15 cellular contexts compared by ENCODE assay signal in genomic region chr2:218644721-218645120, GRCh38. TPM values are rescaled to one million over a fixed set of nuclear protein-coding genes. Genes with fewer than 3 reads are reported as not detected.
A peak's percentile ranks its signal among the peaks of the same experiment; 100 is the strongest.
DNase-seq lines count a peak whose midpoint lies in the region; ATAC-seq, FAIRE-seq and TF ChIP-seq lines count a peak whose summit lies in the region.
"Had no signal": no experiment of that assay in that cellular context is flagged by ENCODE, and none has a peak within 500 bp of the region (broad histone marks: within the 10 kb centered on the region; RNA-seq: fewer than 3 reads in every experiment).

No MANE protein-coding gene starts in this region.

- no TSS peak for BruUV-seq in HCT116 (replicated peaks; lab: Mats Ljungman, UMichigan)

- H3K79me2 ChIP-seq in HCT116 (ENCODE audit: insufficient read depth, low read length) = peaks cover 21% of the 10 kb centered on the region; the same call in 1 of the 2 replicates

- H3K9me2 ChIP-seq in HCT116 (ENCODE audit: insufficient read depth) = no peaks in the 10 kb centered on the region

- H3K4me3 ChIP-seq in HCT116 (replicated peaks in 1 of 2; ENCODE audit: low read depth in 1 of 2, low read length in 2 of 2) (no peak overlapping the region), pancreas (no peak overlapping the region)
- H3K4me3 ChIP-seq: psoas muscle, upper lobe of right lung had no signal

- TF ChIP-seq POLR2A in HCT116 (IDR thresholded peaks at IDR 0.05; ENCODE audit: borderline replicate concordance, extremely low read depth, insufficient read depth, insufficient read length) = no peak

- no peak overlapping the region for H2AFZ ChIP-seq in HCT116 (ENCODE audit: low read depth, low read length, poor library complexity, severe bottlenecking)

- POLR2A ChIA-PET in HCT116 (lab: Charles Lee) = no interaction called here
- POLR2A ChIA-PET in RWPE1 (lab: Yijun Ruan, JAX; ENCODE audit: low non-redundant PET) = no interaction called here

- intact Hi-C loops in HCT116 (cut with micrococcal nuclease) = no loop called here
- intact Hi-C loops in pancreas (cut with DNase I) = no loop called here

- no peak for FAIRE-seq in pancreas (lab: Jason Lieb, UNC)

- RAD21 ChIA-PET in HCT116 (lab: Charles Lee; ENCODE audit: low non-redundant PET in 1 of 2, low total read pairs in 2 of 2, uncharacterized antibody in 2 of 2, unreplicated experiment in 2 of 2) = no interaction called here

- peaks cover 40 to 60% of the 10 kb centered on the region in 2 experiments for H3K36me3 ChIP-seq in HCT116 (ENCODE audit: control insufficient read depth in 1 of 2, insufficient read depth in 2 of 2, low read length in 2 of 2)
- H3K36me3 ChIP-seq in pancreas = peaks cover 11 to 71% (median 20%) of the 10 kb centered on the region in 3 donors

- CTCF ChIA-PET in HCT116 (lab: Charles Lee) = no interaction called here
- CTCF ChIA-PET in RWPE1 (lab: Yijun Ruan, JAX) = no interaction called here

- no peaks in the 10 kb centered on the region; the same call in 1 of the 2 replicates for H4K20me1 ChIP-seq in HCT116 (ENCODE audit: insufficient read depth)

- H3K4me1 ChIP-seq in HCT116 (ENCODE audit: control insufficient read depth in 1 of 2, insufficient read depth in 2 of 2, low read length in 2 of 2) (no peaks in the 10 kb centered on the region), foreskin keratinocyte (peaks cover 9% of the 10 kb centered on the region), pancreas (no peaks in the 10 kb centered on the region)
- H3K4me1 ChIP-seq: upper lobe of right lung had no signal

- no peak for TF ChIP-seq RAD21 in HCT116 (IDR thresholded peaks at IDR 0.05; ENCODE audit: low read depth)

- no peak overlapping the region for H3K4me2 ChIP-seq in HCT116 (ENCODE audit: low read length)

- ATAC-seq in HCT116 (peak; percentile 56), foreskin keratinocyte (no peak), pancreas (peak; percentile 52 to 64 (median 54)), HG03565 (IDR thresholded peaks at IDR 0.05; ENCODE audit: unreplicated experiment) (no peak)
- ATAC-seq: naive thymus-derived CD8-positive, alpha-beta T cell; psoas muscle; T-helper 17 cell; upper lobe of right lung had no signal

- TF ChIP-seq CTCF in HCT116 (IDR thresholded peaks at IDR 0.05 in 2 of 3, conservative IDR thresholded peaks at IDR 0.05 in 1 of 3; ENCODE audit: borderline replicate concordance in 1 of 3, insufficient read depth in 1 of 3, low read depth in 2 of 3, low read length in 2 of 3) = no peak
- TF ChIP-seq CTCF in RWPE1 (conservative IDR thresholded peaks at IDR 0.05; ENCODE audit: low read depth) = no peak
- peak; percentile 8 for TF ChIP-seq CTCF in foreskin keratinocyte (conservative IDR thresholded peaks at IDR 0.05)
- TF ChIP-seq CTCF in pancreas (IDR thresholded peaks at IDR 0.05) = no peak

- H3K27me3 ChIP-seq in HCT116 (ENCODE audit: insufficient read depth, low read length) (no peaks in the 10 kb centered on the region), foreskin keratinocyte (no peaks in the 10 kb centered on the region), pancreas (no peaks in the 10 kb centered on the region)
- H3K27me3 ChIP-seq: upper lobe of right lung had no signal

- 62 to 71% methylated on average over 11 of the region's 11 CpGs for WGBS in pancreas, 2 donors

- no peak overlapping the region for H3K9ac ChIP-seq in HCT116 (ENCODE audit: low read length)

- no peaks in the 10 kb centered on the region for H3K9me3 ChIP-seq in HCT116 (ENCODE audit: control insufficient read depth in 1 of 2, insufficient read depth in 1 of 2, low read depth in 1 of 2, low read length in 2 of 2)
- H3K9me3 ChIP-seq in pancreas = no peaks in the 10 kb centered on the region
- H3K9me3 ChIP-seq: psoas muscle, upper lobe of right lung had no signal

- H3K27ac ChIP-seq in HCT116 (ENCODE audit: low read depth, low read length) = no peak overlapping the region
- H3K27ac ChIP-seq in RWPE1 = peak overlapping the region; percentile 21
- peak overlapping the region; percentile 71 for H3K27ac ChIP-seq in foreskin keratinocyte
- peak overlapping the region in 3 of 4 donors; percentile 49 to 67 (median 58) for H3K27ac ChIP-seq in pancreas
- H3K27ac ChIP-seq: C4-2B, psoas muscle, upper lobe of right lung had no signal

- DNase-seq in HCT116 (ENCODE audit: low read depth, low spot score) (no peak), RWPE1 (ENCODE audit: low spot score) (no peak), foreskin keratinocyte (no peak), pancreas (peak in 1 of 6 donors; percentile 14), D341Med (ENCODE audit: low spot score) (no peak)
- DNase-seq in activated CD4-positive, alpha-beta T cell treated with anti-CD3 and anti-CD28 coated beads for 4 hours = no peak
- DNase-seq in stimulated activated CD4-positive, alpha-beta T cell treated with anti-CD3 and anti-CD28 coated beads, Interleukin-2, amount 100 ng/mL, for 24 hours = no peak
- DNase-seq: cerebellar nuclear complex; naive thymus-derived CD8-positive, alpha-beta T cell; NCI-H187; psoas muscle; T-helper 17 cell; upper lobe of right lung had no signal

TF ChIP-seq in HCT116, 20 proteins besides CTCF, POLR2A, EP300 and RAD21:
- TF ChIP-seq SIN3A (IDR thresholded peaks at IDR 0.05; ENCODE audit: low read depth) (no peak), ELF1 (IDR thresholded peaks at IDR 0.05; ENCODE audit: borderline replicate concordance, low read depth) (no peak), YY1 (IDR thresholded peaks at IDR 0.05; ENCODE audit: extremely low read depth, insufficient replicate concordance, low read depth, low read length) (no peak), EGR1 (IDR thresholded peaks at IDR 0.05; ENCODE audit: low read depth) (no peak), ZBTB33 (IDR thresholded peaks at IDR 0.05; ENCODE audit: extremely low read depth, insufficient replicate concordance, low read length) (no peak), EZH2phosphoT487 (IDR thresholded peaks at IDR 0.05; ENCODE audit: borderline replicate concordance) (no peak), POLR2AphosphoS5 (IDR thresholded peaks at IDR 0.05; ENCODE audit: low read depth, low read length) (no peak), ZNF274 (IDR thresholded peaks at IDR 0.05; ENCODE audit: low read depth, low read length) (no peak), JUND (IDR thresholded peaks at IDR 0.05) (no peak), TCF7L2 (IDR thresholded peaks at IDR 0.05; ENCODE audit: borderline replicate concordance, extremely low read depth, insufficient read depth, insufficient read length) (no peak), EZH2 (IDR thresholded peaks at IDR 0.05) (no peak), ZFX (IDR thresholded peaks at IDR 0.05) (no peak)

RNA-seq across cellular contexts. Expression of gene ZNF142, which starts 14.7 kb away (rescaled TPM):
- 29.2 TPM for total RNA-seq in HCT116 (2021; ENCODE audit: unreplicated experiment)
- polyA plus RNA-seq in HCT116 (2012) = 14.3 and 14.9 TPM in 2 replicates
- 23.0 and 23.1 TPM in 2 replicates for total RNA-seq in foreskin keratinocyte
- 4.4 and 5.8 TPM in 2 replicates for polyA plus RNA-seq in foreskin keratinocyte
- 10 to 100 TPM in 3 of 6 donors, 1 to 10 TPM in 3; 8.6 to 16.7 (median 9.9) TPM for total RNA-seq in pancreas
- polyA plus RNA-seq in pancreas = 10 to 100 TPM in 1 of 2 donors, 1 to 10 TPM in 1; 7.9 to 13.8 TPM

RNA-seq across cellular contexts. Expression of gene BCS1L, which starts 14.8 kb away (rescaled TPM):
- 57.4 TPM for total RNA-seq in HCT116 (2021; ENCODE audit: unreplicated experiment)
- 46.4 and 64.4 TPM in 2 replicates for polyA plus RNA-seq in HCT116 (2012)
- 62.3 and 66.2 TPM in 2 replicates for total RNA-seq in foreskin keratinocyte
- polyA plus RNA-seq in foreskin keratinocyte = 60.2 and 71.5 TPM in 2 replicates
- total RNA-seq in pancreas = 10 to 100 TPM; 16.3 to 34.1 (median 23.1) TPM
- 100 to 1,000 TPM in 1 of 2 donors, 10 to 100 TPM in 1; 84.2 to 110 TPM for polyA plus RNA-seq in pancreas

RNA-seq across cellular contexts. Expression of gene RNF25, which starts 27.1 kb away (rescaled TPM):
- total RNA-seq in HCT116 (2021; ENCODE audit: unreplicated experiment) = 23.4 TPM
- 24.5 and 24.7 TPM in 2 replicates for polyA plus RNA-seq in HCT116 (2012)
- total RNA-seq in foreskin keratinocyte = 35.2 and 35.9 TPM in 2 replicates
- polyA plus RNA-seq in foreskin keratinocyte = 38.3 and 40.2 TPM in 2 replicates
- 10 to 100 TPM in 2 of 6 donors, 1 to 10 TPM in 4; 4.5 to 10.2 (median 7.9) TPM for total RNA-seq in pancreas
- polyA plus RNA-seq in pancreas = 10 to 100 TPM; 18.1 to 28.8 TPM

RNA-seq across cellular contexts. Expression of gene STK36, which starts 27.2 kb away (rescaled TPM):
- 45.5 TPM for total RNA-seq in HCT116 (2021; ENCODE audit: unreplicated experiment)
- polyA plus RNA-seq in HCT116 (2012) = 20.8 and 25.7 TPM in 2 replicates
- 16.2 and 17.2 TPM in 2 replicates for total RNA-seq in foreskin keratinocyte
- polyA plus RNA-seq in foreskin keratinocyte = 8.7 and 9.8 TPM in 2 replicates
- total RNA-seq in pancreas = 10 to 100 TPM in 5 of 6 donors, 1 to 10 TPM in 1; 8.3 to 40.8 (median 18.1) TPM
- polyA plus RNA-seq in pancreas = 10 to 100 TPM; 54.0 TPM

RNA-seq across cellular contexts. Expression of gene PLCD4, which starts 37.0 kb away (rescaled TPM):
- total RNA-seq in HCT116 (2021; ENCODE audit: unreplicated experiment) = 0.64 TPM
- 1.2 and 1.4 TPM in 2 replicates for polyA plus RNA-seq in HCT116 (2012)
- total RNA-seq in foreskin keratinocyte = 4.0 and 4.1 TPM in 2 replicates
- polyA plus RNA-seq in foreskin keratinocyte = 3.9 and 4.5 TPM in 2 replicates
- under 1 TPM in 5 of 6 donors, not detected in 1; 0.19 to 0.58 (median 0.34) TPM for total RNA-seq in pancreas
- polyA plus RNA-seq in pancreas = 1 to 10 TPM in 1 of 2 donors, under 1 TPM in 1; 0.27 to 1.1 TPM

Comparison
In these comparisons a context has a peak if more than half of its experiments do, and no peak if none do; other contexts are left out.
1. ATAC-seq: peak in HCT116 (single experiment) and pancreas (4 of 4); none in foreskin keratinocyte (single experiment) and HG03565 (single experiment).